Comparison of ENCODE assay signal across 9 cellular contexts in the genomic region with DNA sequence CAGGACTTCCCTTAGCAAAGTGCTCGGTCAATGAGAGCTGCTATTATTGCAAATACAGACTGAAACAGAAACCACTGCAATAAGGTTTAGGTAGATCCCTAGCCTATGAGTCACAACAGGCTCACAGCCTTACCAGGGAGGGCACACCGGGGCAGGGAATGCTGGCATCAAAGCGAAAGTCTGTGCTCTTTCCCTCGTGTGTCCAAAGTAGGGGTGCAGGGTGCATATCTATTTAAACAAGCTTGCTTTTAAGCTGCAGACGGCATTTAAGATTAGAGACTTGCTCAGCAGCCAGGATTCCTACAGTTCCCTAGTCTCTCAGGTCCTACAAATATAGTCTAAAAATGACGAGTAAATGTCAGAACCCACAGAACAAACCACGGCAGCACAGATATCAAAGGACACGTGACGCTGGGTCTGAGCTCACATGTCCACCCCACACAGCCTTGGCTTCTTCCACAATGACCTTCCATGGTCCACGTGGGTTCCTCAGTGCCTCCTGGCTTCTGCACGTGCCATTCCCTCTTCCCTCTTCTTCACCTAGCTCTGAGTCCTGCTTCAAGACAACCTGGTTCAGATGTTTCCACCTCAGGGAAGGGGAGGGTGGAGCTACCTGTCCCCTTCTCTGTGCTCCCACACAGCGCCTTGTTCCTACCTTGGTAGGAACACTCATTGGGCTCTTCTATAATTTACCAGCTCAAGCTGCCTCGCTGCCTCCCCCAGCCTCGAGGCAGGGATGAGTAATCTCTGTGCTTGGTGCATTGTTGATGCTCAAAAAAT.
DNase-seq lines count a peak whose midpoint lies in the region; ATAC-seq and TF ChIP-seq lines count a peak whose summit lies in the region.
"Had no signal": no experiment of that assay in that cellular context is flagged by ENCODE, and none has a peak within 500 bp of the region (broad histone marks: within the 10 kb centered on the region; RNA-seq: fewer than 3 reads in every experiment).

No MANE protein-coding gene starts in this region.

- peaks cover 15% of the 10 kb centered on the region for H3K79me2 ChIP-seq in osteoblast (ENCODE audit: insufficient read depth, low read length)

- CTCF ChIA-PET in activated CD4-positive, alpha-beta T cell treated with anti-CD3 and anti-CD28 coated beads for 36 hours (lab: Charles Lee): interaction anchor here (0.6 to 1.4 kb wide), 4 partner anchors 8 to 791 kb away, joined by 3 to 6 read pairs (median 4); no protein-coding TSS in a partner anchor

- intact Hi-C loops in activated CD4-positive, alpha-beta T cell treated with anti-CD3 and anti-CD28 coated beads for 36 hours (cut with DNase I, micrococcal nuclease): loop anchor here in 1 of 2 experiments (1.0 kb wide), 1 partner anchor 7 kb away; no protein-coding TSS in a partner anchor

- H3K9me3 ChIP-seq in SJCRH30 (replicated peaks) (no peaks in the 10 kb centered on the region), endodermal cell (ENCODE audit: control insufficient read depth, low read length) (no peaks in the 10 kb centered on the region), osteoblast (ENCODE audit: low read depth, low read length) (no peaks in the 10 kb centered on the region)
- H3K9me3 ChIP-seq: BLaER1 treated with 17β-estradiol and CSF1 and Interleukin-3, amounts not matched to agents 10 nM and 100 nM had no signal

- H3K4me2 ChIP-seq in osteoblast (ENCODE audit: insufficient read depth, low read length): peak overlapping the region; percentile 86
- H3K4me2 ChIP-seq: BLaER1 treated with 17β-estradiol and CSF1 and Interleukin-3, amounts not matched to agents 10 nM and 100 nM had no signal

- H2AFZ ChIP-seq in osteoblast (ENCODE audit: low read length): no peak overlapping the region

- WGBS in endodermal cell (ENCODE audit: insufficient coverage in 1 of 2, insufficient read length in 1 of 2), 2 experiments: 82% methylated on average over 12 to 14 of the region's 14 CpGs

- H3K4me1 ChIP-seq in SJCRH30: peaks cover 36% of the 10 kb centered on the region
- H3K4me1 ChIP-seq in endodermal cell (ENCODE audit: control insufficient read depth, insufficient read depth, low read length): peaks cover 18% of the 10 kb centered on the region
- H3K4me1 ChIP-seq in osteoblast (ENCODE audit: insufficient read depth, low read length): peaks cover 20% of the 10 kb centered on the region
- H3K4me1 ChIP-seq: BLaER1 treated with 17β-estradiol and CSF1 and Interleukin-3, amounts not matched to agents 10 nM and 100 nM had no signal

- no peak overlapping the region for H3K9ac ChIP-seq in endodermal cell (ENCODE audit: extremely low read depth, low read length, poor library complexity, severe bottlenecking)
- H3K9ac ChIP-seq: BLaER1 treated with 17β-estradiol and CSF1 and Interleukin-3, amounts not matched to agents 10 nM and 100 nM had no signal

- H3K4me3 ChIP-seq in SJCRH30 (no peak overlapping the region), endodermal cell (ENCODE audit: low read length) (no peak overlapping the region), osteoblast (ENCODE audit: insufficient read depth, low read length) (peak overlapping the region; percentile 63)
- H3K4me3 ChIP-seq: BLaER1 treated with 17β-estradiol and CSF1 and Interleukin-3, amounts not matched to agents 10 nM and 100 nM had no signal

- DNase-seq in activated CD4-positive, alpha-beta T cell treated with anti-CD3 and anti-CD28 coated beads for 36 hours: peak; percentile 64
- no peak for DNase-seq in activated CD4-positive, alpha-beta T cell treated with anti-CD3 and anti-CD28 coated beads for 4 hours
- peak; percentile 41 to 55 for DNase-seq in SJCRH30
- DNase-seq in endodermal cell: peak; percentile 55
- peak; percentile 91 for DNase-seq in osteoblast (ENCODE audit: insufficient read length, low spot score, missing footprints)
- DNase-seq in NCI-H1048 (lab: John Stamatoyannopoulos, UW): no peak
- DNase-seq in NCI-H146 (lab: John Stamatoyannopoulos, UW): no peak

- no peak overlapping the region for H3K4me3 Mint-ChIP-seq in activated CD4-positive, alpha-beta T cell treated with anti-CD3 and anti-CD28 coated beads for 36 hours
- no peak overlapping the region for H3K4me3 Mint-ChIP-seq in endodermal cell

- peaks cover 1% of the 10 kb centered on the region for H3K36me3 Mint-ChIP-seq in activated CD4-positive, alpha-beta T cell treated with anti-CD3 and anti-CD28 coated beads for 36 hours (ENCODE audit: low read depth)
- no peaks in the 10 kb centered on the region for H3K36me3 Mint-ChIP-seq in endodermal cell (ENCODE audit: low read depth)

- peaks cover 15% of the 10 kb centered on the region for H3K4me1 Mint-ChIP-seq in activated CD4-positive, alpha-beta T cell treated with anti-CD3 and anti-CD28 coated beads for 36 hours
- H3K4me1 Mint-ChIP-seq in endodermal cell: peaks cover 55% of the 10 kb centered on the region

- H3K27ac ChIP-seq in SJCRH30 (no peak overlapping the region), endodermal cell (ENCODE audit: low read depth, low read length) (no peak overlapping the region), osteoblast (ENCODE audit: low read depth, low read length) (peak overlapping the region; percentile 68)
- H3K27ac ChIP-seq: BLaER1 treated with 17β-estradiol and CSF1 and Interleukin-3, amounts not matched to agents 10 nM and 100 nM had no signal

- ATAC-seq in activated CD4-positive, alpha-beta T cell treated with anti-CD3 and anti-CD28 coated beads for 36 hours: peak; percentile 97
- ATAC-seq in HG02870 (IDR thresholded peaks at IDR 0.05; ENCODE audit: unreplicated experiment): peak; percentile 90

- POLR2A ChIA-PET in activated CD4-positive, alpha-beta T cell treated with anti-CD3 and anti-CD28 coated beads for 36 hours (lab: Charles Lee): interaction anchor here (1.2 kb wide), 1 partner anchor 13 kb away, joined by 3 read pairs; no protein-coding TSS in a partner anchor

- no peaks in the 10 kb centered on the region for H3K36me3 ChIP-seq in SJCRH30
- H3K36me3 ChIP-seq in endodermal cell (ENCODE audit: control insufficient read depth, insufficient read depth, low read length): no peaks in the 10 kb centered on the region
- no peaks in the 10 kb centered on the region for H3K36me3 ChIP-seq in osteoblast (ENCODE audit: insufficient read depth, low read length)

- no peaks in the 10 kb centered on the region for H3K9me3 Mint-ChIP-seq in activated CD4-positive, alpha-beta T cell treated with anti-CD3 and anti-CD28 coated beads for 36 hours (ENCODE audit: low read depth)
- no peaks in the 10 kb centered on the region for H3K9me3 Mint-ChIP-seq in endodermal cell

- H3K27me3 Mint-ChIP-seq in activated CD4-positive, alpha-beta T cell treated with anti-CD3 and anti-CD28 coated beads for 36 hours: no peaks in the 10 kb centered on the region
- H3K27me3 Mint-ChIP-seq in endodermal cell (ENCODE audit: insufficient read depth): no peaks in the 10 kb centered on the region

- H4K20me1 ChIP-seq in osteoblast (ENCODE audit: insufficient read depth, low read length): no peaks in the 10 kb centered on the region

- H3K27ac Mint-ChIP-seq in activated CD4-positive, alpha-beta T cell treated with anti-CD3 and anti-CD28 coated beads for 36 hours: no peak overlapping the region
- H3K27ac Mint-ChIP-seq in endodermal cell: peak overlapping the region; percentile 60

- H3K27me3 ChIP-seq in SJCRH30 (no peaks in the 10 kb centered on the region), endodermal cell (ENCODE audit: control insufficient read depth, insufficient read depth, low read length, poor library complexity, severe bottlenecking) (no peaks in the 10 kb centered on the region), osteoblast (ENCODE audit: insufficient read depth, low read length) (no peaks in the 10 kb centered on the region)
- H3K27me3 ChIP-seq: BLaER1 treated with 17β-estradiol and CSF1 and Interleukin-3, amounts not matched to agents 10 nM and 100 nM had no signal

- TF ChIP-seq CTCF in endodermal cell (conservative IDR thresholded peaks at IDR 0.05) (no peak), osteoblast (IDR thresholded peaks at IDR 0.05; ENCODE audit: extremely low read depth, low read depth, low read length) (no peak)

Comparison
In these comparisons a context has a peak if more than half of its experiments do, and no peak if none do; other contexts are left out.
1. DNase-seq: peak in activated CD4-positive, alpha-beta T cell treated with anti-CD3 and anti-CD28 coated beads for 36 hours (single experiment), SJCRH30 (2 of 2), endodermal cell (single experiment) and osteoblast (single experiment); none in activated CD4-positive, alpha-beta T cell treated with anti-CD3 and anti-CD28 coated beads for 4 hours (0 of 2), NCI-H1048 (single experiment) and NCI-H146 (single experiment).